ENCODE assay signal across 26 cellular contexts in the genomic region with DNA sequence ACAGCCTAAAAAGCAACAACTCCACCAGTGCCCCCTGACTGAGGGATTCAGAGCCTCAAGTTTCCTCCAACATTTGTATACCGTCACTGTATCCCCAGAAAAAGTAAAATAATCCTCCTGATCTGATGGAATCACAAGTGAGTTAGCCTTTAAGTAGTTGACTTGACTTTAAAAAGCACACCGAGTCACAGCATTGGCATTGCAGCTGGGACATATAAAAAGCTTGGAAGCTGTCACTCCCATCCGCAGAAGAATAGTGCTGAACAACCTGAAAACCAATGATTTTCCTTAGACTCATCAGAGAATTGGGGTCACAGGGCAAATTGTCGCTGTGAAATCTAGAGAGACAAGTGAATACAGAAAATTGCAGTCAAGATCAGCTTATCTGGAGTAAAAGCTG. TPM values are rescaled to one million over a fixed set of nuclear protein-coding genes. Genes with fewer than 3 reads are reported as not detected.
A peak's percentile ranks its signal among the peaks of the same experiment; 100 is the strongest.
DNase-seq lines count a peak whose midpoint lies in the region; ATAC-seq and TF ChIP-seq lines count a peak whose summit lies in the region.
"Had no signal": no experiment of that assay in that cellular context is flagged by ENCODE, and none has a peak within 500 bp of the region (broad histone marks: within the 10 kb centered on the region; RNA-seq: fewer than 3 reads in every experiment).

No MANE protein-coding gene starts in this region.

- H3K36me3 ChIP-seq in RWPE2 (ENCODE audit: low read depth): no peaks in the 10 kb centered on the region
- H3K36me3 ChIP-seq: esophagus squamous epithelium, lower lobe of right lung, pancreas, SJSA1, upper lobe of right lung had no signal

- no peaks in the 10 kb centered on the region for H3K27me3 ChIP-seq in RWPE2 (ENCODE audit: insufficient read depth, poor library complexity, severe bottlenecking)
- H3K27me3 ChIP-seq: esophagus squamous epithelium, pancreas, SJSA1, upper lobe of right lung had no signal

- no peaks in the 10 kb centered on the region for H3K9me3 ChIP-seq in RWPE2 (ENCODE audit: severe bottlenecking)
- H3K9me3 ChIP-seq: esophagus squamous epithelium, lower lobe of right lung, pancreas, SJSA1, upper lobe of right lung had no signal

- TF ChIP-seq CTCF in RWPE2 (IDR thresholded peaks at IDR 0.05; ENCODE audit: poor library complexity, severe bottlenecking): no peak
- TF ChIP-seq CTCF in fibroblast of pulmonary artery (IDR thresholded peaks at IDR 0.05; ENCODE audit: low read length, missing control alignments): no peak
- TF ChIP-seq CTCF in retinal pigment epithelial cell (conservative IDR thresholded peaks at IDR 0.05; ENCODE audit: low read depth, low read length): no peak

- peak; percentile 47 for ATAC-seq in RWPE2 (ENCODE audit: low read depth)
- ATAC-seq: lower lobe of right lung; Panc1; pancreas; right cardiac atrium; stimulated activated naive B cell treated with anti-CD40 and anti-IgM and Interleukin-4, amounts not matched to agents 10 μg/mL and 1 μg/mL and 100 μg/mL, for 72 hours; upper lobe of right lung had no signal

- peak overlapping the region; percentile 97 for H3K27ac ChIP-seq in RWPE2 (ENCODE audit: poor library complexity, severe bottlenecking)
- H3K27ac ChIP-seq: esophagus squamous epithelium, lower lobe of right lung, pancreas, SJSA1, upper lobe of right lung had no signal

- H3K4me3 ChIP-seq in RWPE2 (ENCODE audit: severe bottlenecking) (no peak overlapping the region), fibroblast of pulmonary artery (replicated peaks; ENCODE audit: low read depth, low read length) (no peak overlapping the region), retinal pigment epithelial cell (ENCODE audit: low read length) (no peak overlapping the region)
- H3K4me3 ChIP-seq: esophagus squamous epithelium, lower lobe of right lung, pancreas, SJSA1, upper lobe of right lung had no signal

- DNase-seq in EL (peak; percentile 66), RWPE2 (ENCODE audit: low spot score) (no peak), fibroblast of pulmonary artery (ENCODE audit: low read depth) (peak; percentile 7), retinal pigment epithelial cell (ENCODE audit: low read depth) (peak; percentile 31), HUDEP-2 (lab: John Stamatoyannopoulos, UW; ENCODE audit: unreplicated experiment in 76 of 76) (no peak), NCI-H187 treated with DMSO at 0.1 percent for 48 hours (lab: John Stamatoyannopoulos, UW) (no peak), HT-29 (ENCODE audit: low spot score) (no peak)
- DNase-seq in stimulated activated CD8-positive, alpha-beta memory T cell treated with anti-CD3 and anti-CD28 coated beads, Interleukin-4, amount 100 ng/mL, for 48 hours: no peak
- DNase-seq: activated CD4-positive, alpha-beta T cell treated with anti-CD3 and anti-CD28 coated beads, Interleukin-2, amount 50 U/mL, for 48 hours; activated naive CD4-positive, alpha-beta T cell treated with anti-CD3 and anti-CD28 coated beads, Interleukin-2, amount 50 U/mL, for 16 hours; endodermal cell; esophagus squamous epithelium; lower lobe of right lung; NCI-H1092; NCI-H1694 treated with DMSO at 0.1 percent for 48 hours; NCI-H526 treated with DMSO at 0.1 percent for 48 hours; pancreas; right cardiac atrium; stimulated activated CD4-positive, alpha-beta T cell treated with anti-CD3 and anti-CD28 coated beads, Interleukin-12 subunit alpha, Interleukin-12 subunit beta, amount 100 ng/mL, for 4 hours; stimulated activated CD4-positive, alpha-beta T cell treated with anti-CD3 and anti-CD28 coated beads, Interleukin-4, amount 100 ng/mL, for 1 hour; stimulated activated naive B cell treated with anti-CD40 and anti-IgM and Interleukin-4, amounts not matched to agents 10 μg/mL and 1 μg/mL and 100 μg/mL, for 72 hours; T-helper 1 cell; upper lobe of right lung had no signal

- H3K4me1 ChIP-seq in RWPE2 (ENCODE audit: insufficient read depth, poor library complexity, severe bottlenecking): peaks cover 23% of the 10 kb centered on the region
- H3K4me1 ChIP-seq: esophagus squamous epithelium, lower lobe of right lung, pancreas, SJSA1, upper lobe of right lung had no signal

RNA-seq across cellular contexts. Expression of a gene that starts 41.6 kb away (rescaled TPM):
- total RNA-seq in HT-29 (2014; rRNA removed; shearing (Covaris generic)): 0.18 and 0.31 TPM in 2 replicates
- total RNA-seq: activated T-helper 1 cell treated with anti-CD3 and anti-CD28 coated beads, Interleukin-12 subunit alpha, Interleukin-12 subunit beta, Interleukin-2, Interleukin-4 antibody, amounts not matched to agents 30 ng/mL and 10 ng/mL and 1 ng/mL, durations not matched to agents 14 hours and 24 hours and 36 hours had no signal

Comparison
In these comparisons a context has a peak if more than half of its experiments do, and no peak if none do; other contexts are left out.
1. DNase-seq: peak in EL (single experiment), fibroblast of pulmonary artery (single experiment) and retinal pigment epithelial cell (single experiment); none in RWPE2 (single experiment), HUDEP-2 (0 of 76), stimulated activated CD8-positive, alpha-beta memory T cell treated with anti-CD3 and anti-CD28 coated beads, Interleukin-4, amount 100 ng/mL, for 48 hours (single experiment), NCI-H187 treated with DMSO at 0.1 percent for 48 hours (single experiment) and HT-29 (single experiment).